8 cellular contexts compared by ENCODE assay signal in the genomic region with DNA sequence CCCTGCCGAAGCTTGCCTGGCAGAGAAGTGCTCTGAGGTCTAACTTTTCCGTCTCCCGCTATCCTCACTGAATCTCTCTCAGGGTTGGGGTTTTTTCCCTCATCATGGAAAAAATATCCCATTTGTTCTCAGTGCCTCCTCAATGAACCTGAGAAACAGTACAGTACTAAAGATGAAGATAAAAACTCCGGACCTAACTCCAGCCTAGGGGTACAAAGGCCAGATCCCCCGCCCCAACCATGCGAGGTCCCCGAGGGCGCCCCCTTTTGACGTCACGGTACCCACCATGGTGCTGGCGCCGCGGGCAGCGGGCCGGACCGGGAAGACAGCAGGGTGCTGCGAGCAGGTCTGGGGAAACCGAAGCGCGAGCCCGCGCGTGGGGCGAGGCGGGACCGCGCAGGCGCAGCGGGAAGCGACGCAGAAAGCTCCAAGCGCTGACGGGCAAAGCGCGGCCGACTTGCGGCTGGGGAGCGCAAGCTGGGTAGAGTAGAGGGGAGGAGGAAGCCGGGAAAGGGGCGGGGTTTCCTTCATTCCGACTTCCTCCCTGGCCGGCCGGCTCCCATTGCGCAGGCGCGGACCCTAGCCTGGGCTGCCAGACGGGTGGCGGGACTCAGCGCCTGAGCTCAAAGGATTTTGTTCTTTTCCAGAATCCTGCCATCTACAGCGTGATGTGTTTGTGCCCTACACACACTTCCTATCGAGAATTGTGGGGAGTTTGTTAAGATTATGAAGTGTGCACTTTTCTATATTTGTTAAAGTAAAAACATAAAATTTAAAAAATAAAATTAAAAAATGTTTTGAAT. TPM values are rescaled to one million over a fixed set of nuclear protein-coding genes. Genes with fewer than 3 reads are reported as not detected.
DNase-seq lines count a peak whose midpoint lies in the region; ATAC-seq, FAIRE-seq and TF ChIP-seq lines count a peak whose summit lies in the region.

LSM2 (minus strand) TSS at position 497 of the 803 bp plus-strand sequence; CDS start at position 288, 209 bp downstream.

- ATAC-seq in GM18870 (IDR thresholded peaks at IDR 0.05; ENCODE audit: unreplicated experiment) (peak; percentile 66), HG03135 (IDR thresholded peaks at IDR 0.05; ENCODE audit: unreplicated experiment) (peak; percentile 84)

- peaks cover 3 to 10% (median 7%) of the 10 kb centered on the region in 3 donors for H3K27me3 Mint-ChIP-seq in immature natural killer cell (ENCODE audit: low read depth in 3 of 3)

- H3K27ac Mint-ChIP-seq in immature natural killer cell, result peak within 1 kb of the TSS; percentile 95 to 98 (median 98)

- TF ChIP-seq CTCF in AG04449 (IDR thresholded peaks at IDR 0.05; ENCODE audit: insufficient read depth, low read length, missing control alignments) (peak; percentile 44), WI38 (IDR thresholded peaks at IDR 0.05; ENCODE audit: low read depth, low read length) (0 out of 2 replicates have a peak, but pooled peaks have one; percentile 7), bronchial epithelial cell (IDR thresholded peaks at IDR 0.05; ENCODE audit: insufficient read depth, low read length, severe bottlenecking) (peak; percentile 25)

- H3K4me3 ChIP-seq in AG04449 (ENCODE audit: low read depth, low read length) (peak within 1 kb of the TSS; percentile 83), WI38 (ENCODE audit: low read depth, low read length) (peak within 1 kb of the TSS; percentile 70), bronchial epithelial cell (ENCODE audit: low read depth, low read length) (peak within 1 kb of the TSS; percentile 60)

- no peak for FAIRE-seq in bronchial epithelial cell (lab: Jason Lieb, UNC)

- H3K4me3 Mint-ChIP-seq in immature natural killer cell, result peak within 1 kb of the TSS; percentile 89 to 93 (median 92)

- peaks cover 15 to 16% of the 10 kb centered on the region in 2 donors for H3K4me1 Mint-ChIP-seq in immature natural killer cell

- H3K36me3 ChIP-seq in bronchial epithelial cell (ENCODE audit: control insufficient read depth, insufficient read depth, low read length), result no peaks in the 10 kb centered on the region

- H3K36me3 Mint-ChIP-seq in immature natural killer cell, result peaks cover 0 to 15% (median 7%) of the 10 kb centered on the region in 3 donors

- H3K27me3 ChIP-seq in bronchial epithelial cell (ENCODE audit: control insufficient read depth, insufficient read depth, low read length), result no peaks in the 10 kb centered on the region

- DNase-seq in AG04449 (ENCODE audit: low read depth, low spot score), result peak; percentile 67
- peak; percentile 94 for DNase-seq in NCI-H2196 treated with DMSO at 0.1 percent for 48 hours (lab: John Stamatoyannopoulos, UW; ENCODE audit: unreplicated experiment)
- DNase-seq in bronchial epithelial cell (ENCODE audit: low read depth), result peak; percentile 88
- DNase-seq in immature natural killer cell, result peak; percentile 98 to 99 (median 99)
- peak; percentile 89 for DNase-seq in smooth muscle cell of the brain vasculature (ENCODE audit: low read depth, low spot score)

- CTCF ChIA-PET in AG04449 (lab: Yijun Ruan, JAX), result interaction anchor here (0.6 to 5.0 kb wide), 17 partner anchors 11 to 146 kb away, joined by 3 to 57 read pairs (median 4); partner anchors contain the start of gene VARS1

- H3K9me3 Mint-ChIP-seq in immature natural killer cell, result no peaks in the 10 kb centered on the region

- POLR2A ChIA-PET in AG04449 (lab: Yijun Ruan, JAX), result interaction anchor here (0.6 to 2.4 kb wide), 13 partner anchors 8 to 154 kb away, joined by 3 to 27 read pairs (median 5); partner anchors contain the start of genes BAG6, C6orf47, DDAH2 and HSPA1A

RNA-seq across cellular contexts. Expression of gene LSM2, which starts in this region (rescaled TPM):
- total RNA-seq in bronchial epithelial cell, result 28.9 and 29.2 TPM in 2 replicates
- 10 to 100 TPM; 77.7 to 97.1 (median 94.6) TPM for polyA plus RNA-seq in immature natural killer cell

Comparison
In these comparisons a context has a peak if more than half of its experiments do, and no peak if none do; other contexts are left out.
1. Peak in every context shown above with its lines: DNase-seq, ATAC-seq and H3K4me3 ChIP-seq.